Comparison of ENCODE assay signal across 24 cellular contexts in genomic region chr5:139761501-139761900, GRCh38. TPM values are rescaled to one million over a fixed set of nuclear protein-coding genes. Genes with fewer than 3 reads are reported as not detected.
"Had no signal": no experiment of that assay in that cellular context is flagged by ENCODE, and none has a peak within 500 bp of the region (broad histone marks: within the 10 kb centered on the region; RNA-seq: fewer than 3 reads in every experiment).

No MANE protein-coding gene starts in this region.

- H3K27ac ChIP-seq: cardiac muscle cell, pancreas, sigmoid colon, spleen, thoracic aorta, upper lobe of right lung had no signal

- H3K4me3 ChIP-seq: adrenal gland, cardiac muscle cell, lung, pancreas, sigmoid colon, spleen, thoracic aorta, upper lobe of right lung had no signal

- ATAC-seq: activated naive CD4-positive, alpha-beta T cell treated with anti-CD3 and anti-CD28 coated beads, Interleukin-2, amount 50 U/mL, for 72 hours; activated T-cell treated with anti-CD3 and anti-CD28 coated beads, Interleukin-2, amount 50 U/mL, for 72 hours; left colon; pancreas; stimulated activated memory B cell treated with anti-CD40 and anti-IgM and Interleukin-4, amounts not matched to agents 10 μg/mL and 1 μg/mL and 100 μg/mL, for 72 hours; upper lobe of right lung had no signal

- H3K36me3 ChIP-seq: adrenal gland, cardiac muscle cell, pancreas, sigmoid colon, spleen, thoracic aorta, upper lobe of right lung had no signal

- H3K4me1 ChIP-seq: upper lobe of right lung had no signal

- DNase-seq: activated CD4-positive, alpha-beta T cell treated with anti-CD3 and anti-CD28 coated beads, Interleukin-2, amount 10 ng/mL, durations not matched to agents 7 days and 5 days; activated CD8-positive, alpha-beta memory T cell treated with anti-CD3 and anti-CD28 coated beads for 24 hours; activated gamma-delta T cell; activated T-cell treated with anti-CD3 and anti-CD28 coated beads, Interleukin-2, amount 50 U/mL, for 72 hours; foreskin melanocyte; hypothalamus; islet precursor cell; left colon; sigmoid colon; spleen; stimulated activated CD4-positive, alpha-beta T cell treated with anti-CD3 and anti-CD28 coated beads, Interleukin-4, amount 100 ng/mL, for 4 hours; T-helper 1 cell; T1000; upper lobe of right lung had no signal

- FAIRE-seq: colon, pancreas had no signal

- H3K27me3 ChIP-seq: pancreas had no signal

- H3K9me3 ChIP-seq: adrenal gland, pancreas, sigmoid colon, spleen, thoracic aorta, upper lobe of right lung had no signal

RNA-seq across cellular contexts. Expression of gene PSD2, which starts 34.1 kb away (rescaled TPM):
- total RNA-seq: activated CD4-positive, alpha-beta T cell treated with anti-CD3 and anti-CD28 coated beads, Interleukin-2, amount 10 ng/mL, durations not matched to agents 7 days and 5 days; activated naive CD4-positive, alpha-beta T cell treated with anti-CD3 and anti-CD28 coated beads, Interleukin-2, amount 50 U/mL, for 72 hours; activated T-cell treated with anti-CD3 and anti-CD28 coated beads, Interleukin-2, amount 50 U/mL, for 72 hours; epithelial cell of proximal tubule; myocyte; upper lobe of right lung had no signal
